ENCODE assay signal across 2 cellular contexts in genomic region chr20:3258429-3258828, GRCh38.
TF ChIP-seq lines count a peak whose summit lies in the region.

No MANE protein-coding gene starts in this region.

TF ChIP-seq in GM23338, 12 proteins besides CTCF, POLR2A, EP300 and RAD21:
- no peak for TF ChIP-seq STAT1 (IDR thresholded peaks at IDR 0.05; ENCODE audit: unreplicated experiment)
- no peak for TF ChIP-seq ZNF331 (CRISPR knock-in tag; IDR thresholded peaks at IDR 0.05; ENCODE audit: low read depth)
- TF ChIP-seq POLR2AphosphoS5 (IDR thresholded peaks at IDR 0.05; ENCODE audit: low read depth), result no peak
- no peak for TF ChIP-seq CREB1 (CRISPR knock-in tag; IDR thresholded peaks at IDR 0.05; ENCODE audit: low read depth)
- no peak for TF ChIP-seq ZNF114 (CRISPR knock-in tag; IDR thresholded peaks at IDR 0.05)
- TF ChIP-seq ETS1 (IDR thresholded peaks at IDR 0.05), result no peak
- no peak for TF ChIP-seq NANOG (IDR thresholded peaks at IDR 0.05; ENCODE audit: borderline replicate concordance)
- TF ChIP-seq ZNF462 (CRISPR knock-in tag; IDR thresholded peaks at IDR 0.05), result no peak
- no peak for TF ChIP-seq JUNB (IDR thresholded peaks at IDR 0.05; ENCODE audit: unreplicated experiment)
- TF ChIP-seq EZH2phosphoT487 (IDR thresholded peaks at IDR 0.05; ENCODE audit: unreplicated experiment), result no peak
- no peak for TF ChIP-seq REST (IDR thresholded peaks at IDR 0.05; ENCODE audit: unreplicated experiment)
- no peak for TF ChIP-seq EZH2 (IDR thresholded peaks at IDR 0.05; ENCODE audit: low read depth, unreplicated experiment)

TF ChIP-seq in GM12878, 131 proteins besides CTCF, POLR2A, EP300 and RAD21:
- TF ChIP-seq RUNX3 (IDR thresholded peaks at IDR 0.05; ENCODE audit: low read length) (no peak), FOS (IDR thresholded peaks at IDR 0.05; ENCODE audit: borderline replicate concordance, extremely low read depth, insufficient read length) (no peak)
